ENCODE assay signal across 10 cellular contexts in the genomic region with DNA sequence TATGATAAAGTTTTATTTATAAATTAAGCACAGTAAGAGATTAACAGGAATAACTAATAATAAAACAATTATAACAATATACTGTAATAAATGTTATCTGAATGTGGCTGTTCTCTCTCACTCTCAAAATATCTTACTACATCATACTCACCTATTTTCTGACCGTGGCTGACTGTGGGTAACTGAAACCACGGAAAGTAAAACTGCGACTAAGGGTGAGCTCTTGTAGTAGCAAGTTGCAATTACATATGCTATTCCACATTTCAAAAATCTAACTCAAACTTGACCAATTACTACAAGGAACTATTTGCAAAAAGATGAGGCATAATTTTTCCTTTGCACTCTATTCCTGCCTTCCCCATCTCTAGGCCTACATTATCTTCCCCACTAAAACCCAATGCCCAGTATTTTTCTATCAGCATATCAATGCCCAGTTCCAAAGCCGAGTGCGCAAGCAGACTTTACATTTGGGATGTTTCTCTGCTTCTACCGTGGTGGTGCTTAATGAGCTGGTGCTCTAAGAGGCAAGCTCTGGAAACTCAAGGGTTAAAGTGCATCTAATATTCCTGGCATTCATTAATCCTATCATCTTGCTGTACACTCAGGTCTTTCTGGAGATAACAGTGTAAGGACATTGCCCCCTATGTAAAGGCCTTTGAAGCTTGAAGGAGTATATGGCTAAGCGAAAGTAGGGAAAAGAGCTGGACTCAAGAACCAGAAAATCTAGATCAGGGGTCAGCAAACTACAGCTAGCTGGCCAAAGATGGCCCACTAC.
A peak's percentile ranks its signal among the peaks of the same experiment; 100 is the strongest.
DNase-seq lines count a peak whose midpoint lies in the region; ATAC-seq and TF ChIP-seq lines count a peak whose summit lies in the region.
"Had no signal": no experiment of that assay in that cellular context is flagged by ENCODE, and none has a peak within 500 bp of the region (broad histone marks: within the 10 kb centered on the region; RNA-seq: fewer than 3 reads in every experiment).

No MANE protein-coding gene starts in this region.

- peak; percentile 55 for ATAC-seq in HG03432 (IDR thresholded peaks at IDR 0.05; ENCODE audit: unreplicated experiment)
- no peak for ATAC-seq in GM18519 (IDR thresholded peaks at IDR 0.05; ENCODE audit: low FRiP score, unreplicated experiment)

- TF ChIP-seq POLR2A in erythroblast (IDR thresholded peaks at IDR 0.05; ENCODE audit: low read length), result no peak

- peak; percentile 27 for DNase-seq in stimulated activated CD4-positive, alpha-beta T cell treated with anti-CD3 and anti-CD28 coated beads, Interleukin-1b, Interleukin-23, amount 100 ng/mL, for 48 hours
- DNase-seq in stimulated activated CD4-positive, alpha-beta T cell treated with anti-CD3 and anti-CD28 coated beads, Interleukin-4, amount 100 ng/mL, for 4 hours, result no peak
- peak; percentile 15 to 19 for DNase-seq in erythroblast (lab: John Stamatoyannopoulos, UW)
- DNase-seq in NCI-H446 treated with DMSO at 0.1 percent for 48 hours (lab: John Stamatoyannopoulos, UW), result no peak
- no peak for DNase-seq in activated gamma-delta T cell (lab: John Stamatoyannopoulos, UW)
- DNase-seq in GM19240 (ENCODE audit: insufficient read length, low spot score), result no peak
- DNase-seq: activated effector memory CD4-positive, alpha-beta T cell treated with Interleukin-2 at 50 U/mL for 16 hours; NCI-H510A treated with DMSO at 0.1 percent for 48 hours had no signal

Comparison
In these comparisons a context has a peak if more than half of its experiments do, and no peak if none do; other contexts are left out.
1. DNase-seq: peak in stimulated activated CD4-positive, alpha-beta T cell treated with anti-CD3 and anti-CD28 coated beads, Interleukin-1b, Interleukin-23, amount 100 ng/mL, for 48 hours (single experiment) and erythroblast (2 of 2); none in stimulated activated CD4-positive, alpha-beta T cell treated with anti-CD3 and anti-CD28 coated beads, Interleukin-4, amount 100 ng/mL, for 4 hours (0 of 2), NCI-H446 treated with DMSO at 0.1 percent for 48 hours (single experiment), activated gamma-delta T cell (single experiment) and GM19240 (single experiment).